In genomic region chr17:65121916-65122821, GRCh38 we compare ENCODE assay signal across 8 cellular contexts. TPM values are rescaled to one million over a fixed set of nuclear protein-coding genes. Genes with fewer than 3 reads are reported as not detected.
DNase-seq lines count a peak whose midpoint lies in the region; ATAC-seq and TF ChIP-seq lines count a peak whose summit lies in the region.

No MANE protein-coding gene starts in this region.

- CTCF ChIA-PET in activated CD8-positive, alpha-beta memory T cell treated with anti-CD3 and anti-CD28 coated beads, Interleukin-2, amount 10 ng/mL, durations not matched to agents 7 days and 5 days (lab: Charles Lee): interaction anchor here (0.9 to 2.5 kb wide), 6 partner anchors 14 to 155 kb away, joined by 3 to 19 read pairs (median 4); partner anchors contain the start of gene RGS9
- CTCF ChIA-PET in RWPE1 (lab: Yijun Ruan, JAX) (interaction anchor here (0.6 kb wide), 1 partner anchor 542 kb away, joined by 3 read pairs; no protein-coding TSS in a partner anchor), HEK293T (lab: Yijun Ruan, JAX) (no interaction called here)

- H3K9me3 ChIP-seq in fibroblast of lung (ENCODE audit: control insufficient read depth, insufficient read depth, low read depth, low read length) (no peaks in the 10 kb centered on the region), skeletal muscle satellite cell (replicated peaks; ENCODE audit: low read length) (no peaks in the 10 kb centered on the region)

- H3K9me3 Mint-ChIP-seq in activated CD8-positive, alpha-beta memory T cell treated with anti-CD3 and anti-CD28 coated beads, Interleukin-2, amount 10 ng/mL, durations not matched to agents 7 days and 5 days (ENCODE audit: low read depth): no peaks in the 10 kb centered on the region

- H4K20me1 ChIP-seq in fibroblast of lung (ENCODE audit: control insufficient read depth, extremely low read depth, insufficient read depth, low read length): no peaks in the 10 kb centered on the region

- DNase-seq in activated CD8-positive, alpha-beta memory T cell treated with anti-CD3 and anti-CD28 coated beads, Interleukin-2, amount 10 ng/mL, durations not matched to agents 7 days and 5 days: peak; percentile 61
- no peak for DNase-seq in activated CD8-positive, alpha-beta memory T cell treated with anti-CD3 and anti-CD28 coated beads for 24 hours
- DNase-seq in RWPE1 (ENCODE audit: low spot score) (no peak), fibroblast of lung (ENCODE audit: low read depth in 2 of 2) (no peak), HEK293T (ENCODE audit: extremely low spot score) (no peak), SHP77 (lab: John Stamatoyannopoulos, UW) (no peak)

- H3K27me3 Mint-ChIP-seq in activated CD8-positive, alpha-beta memory T cell treated with anti-CD3 and anti-CD28 coated beads, Interleukin-2, amount 10 ng/mL, durations not matched to agents 7 days and 5 days: peaks cover 8% of the 10 kb centered on the region

- no peak overlapping the region for H2AFZ ChIP-seq in fibroblast of lung (ENCODE audit: low read length)

- ATAC-seq in activated CD8-positive, alpha-beta memory T cell treated with anti-CD3 and anti-CD28 coated beads, Interleukin-2, amount 10 ng/mL, durations not matched to agents 7 days and 5 days: peak; percentile 43
- no peak for ATAC-seq in HG03457 (IDR thresholded peaks at IDR 0.05; ENCODE audit: unreplicated experiment)

- peak overlapping the region; percentile 75 for H3K4me3 Mint-ChIP-seq in activated CD8-positive, alpha-beta memory T cell treated with anti-CD3 and anti-CD28 coated beads, Interleukin-2, amount 10 ng/mL, durations not matched to agents 7 days and 5 days

- peaks cover 28% of the 10 kb centered on the region for H3K4me1 Mint-ChIP-seq in activated CD8-positive, alpha-beta memory T cell treated with anti-CD3 and anti-CD28 coated beads, Interleukin-2, amount 10 ng/mL, durations not matched to agents 7 days and 5 days

- no peaks in the 10 kb centered on the region for H3K79me2 ChIP-seq in fibroblast of lung (ENCODE audit: control insufficient read depth, insufficient read depth, low read length)

- no peaks in the 10 kb centered on the region for H3K27me3 ChIP-seq in fibroblast of lung (ENCODE audit: control insufficient read depth, insufficient read depth, low read length)
- H3K27me3 ChIP-seq in skeletal muscle satellite cell (ENCODE audit: control insufficient read depth, insufficient read depth, low read length): peaks cover 7% of the 10 kb centered on the region

- H3K36me3 Mint-ChIP-seq in activated CD8-positive, alpha-beta memory T cell treated with anti-CD3 and anti-CD28 coated beads, Interleukin-2, amount 10 ng/mL, durations not matched to agents 7 days and 5 days: no peaks in the 10 kb centered on the region

- peak overlapping the region in 3 of 4 experiments; percentile 56 to 67 (median 60) for H3K4me3 ChIP-seq in fibroblast of lung (replicated peaks in 1 of 4; ENCODE audit: control extremely low read depth in 1 of 4, insufficient read depth in 1 of 4, low read depth in 3 of 4, low read length in 4 of 4)
- peak overlapping the region; percentile 76 for H3K4me3 ChIP-seq in skeletal muscle satellite cell (ENCODE audit: low read length)

- H3K27ac ChIP-seq in RWPE1 (peak overlapping the region; percentile 81), fibroblast of lung (ENCODE audit: insufficient read depth, low read length) (no peak overlapping the region)

- H3K9ac ChIP-seq in fibroblast of lung (ENCODE audit: insufficient read depth, low read length): no peak overlapping the region
- peak overlapping the region; percentile 93 for H3K9ac ChIP-seq in skeletal muscle satellite cell (ENCODE audit: low read depth, low read length)

- TF ChIP-seq CTCF in RWPE1 (conservative IDR thresholded peaks at IDR 0.05; ENCODE audit: low read depth): no peak
- TF ChIP-seq CTCF in fibroblast of lung (conservative IDR thresholded peaks at IDR 0.05 in 1 of 2, IDR thresholded peaks at IDR 0.05 in 1 of 2; ENCODE audit: low read depth in 1 of 2, low read length in 2 of 2): no peak

- H3K27ac Mint-ChIP-seq in activated CD8-positive, alpha-beta memory T cell treated with anti-CD3 and anti-CD28 coated beads, Interleukin-2, amount 10 ng/mL, durations not matched to agents 7 days and 5 days: peak overlapping the region; percentile 78

- H3K4me2 ChIP-seq in fibroblast of lung (ENCODE audit: extremely low read depth, insufficient read depth, low read length) (peak overlapping the region; percentile 54), skeletal muscle satellite cell (ENCODE audit: low read length) (peak overlapping the region; percentile 78)

- POLR2A ChIA-PET in RWPE1 (lab: Yijun Ruan, JAX; ENCODE audit: low non-redundant PET) (interaction anchor here (0.7 kb wide), 2 partner anchors 16 to 64 kb away, joined by 11 to 18 read pairs; no protein-coding TSS in a partner anchor), HEK293T (lab: Yijun Ruan, JAX) (interaction anchor here (0.6 to 2.2 kb wide), 13 partner anchors 12 to 278 kb away, joined by 3 to 17 read pairs (median 3); partner anchors contain the start of gene RGS9)

- H3K36me3 ChIP-seq in fibroblast of lung (ENCODE audit: control insufficient read depth, insufficient read depth, low read length) (no peaks in the 10 kb centered on the region), skeletal muscle satellite cell (ENCODE audit: insufficient read depth, low read length) (no peaks in the 10 kb centered on the region)

- H3K4me1 ChIP-seq in fibroblast of lung (ENCODE audit: control insufficient read depth, extremely low read depth, insufficient read depth, low read length): peaks cover 2% of the 10 kb centered on the region
- peaks cover 14% of the 10 kb centered on the region for H3K4me1 ChIP-seq in skeletal muscle satellite cell (ENCODE audit: control insufficient read depth, insufficient read depth, low read length)

TF ChIP-seq in HEK293T, 16 proteins besides CTCF, POLR2A, EP300 and RAD21:
- TF ChIP-seq CTBP1 (IDR thresholded peaks at IDR 0.05; ENCODE audit: borderline replicate concordance) (no peak), ARNT (IDR thresholded peaks at IDR 0.05) (no peak), TARDBP (IDR thresholded peaks at IDR 0.05) (no peak), FOXA1 (IDR thresholded peaks at IDR 0.05) (no peak), ZNF384 (IDR thresholded peaks at IDR 0.05) (no peak), LEF1 (IDR thresholded peaks at IDR 0.05; ENCODE audit: borderline replicate concordance) (no peak), ELF4 (IDR thresholded peaks at IDR 0.05) (no peak), L3MBTL2 (conservative IDR thresholded peaks at IDR 0.05) (no peak), PKNOX1 (IDR thresholded peaks at IDR 0.05) (no peak)

RNA-seq across cellular contexts. Expression of gene RGS9, which starts 15.0 kb away (rescaled TPM):
- 10 to 100 TPM in 1 of 2 experiments, 1 to 10 TPM in 1; 4.7 to 16.0 TPM for total RNA-seq in activated CD8-positive, alpha-beta memory T cell treated with anti-CD3 and anti-CD28 coated beads, Interleukin-2, amount 10 ng/mL, durations not matched to agents 7 days and 5 days
- 1.7 and 2.1 TPM in 2 replicates for total RNA-seq in fibroblast of lung
- 1.6 and 2.6 TPM in 2 replicates for polyA plus RNA-seq in fibroblast of lung
- polyA plus RNA-seq in fibroblast of lung (2012): 1.0 and 2.7 TPM in 2 replicates
- polyA minus RNA-seq in fibroblast of lung (ENCODE audit: low replicate concordance): 0.63 and 0.71 TPM in 2 replicates
- total RNA-seq in skeletal muscle satellite cell (2012; rRNA removed): 0.44 and 1.3 TPM in 2 replicates
